ENCODE assay signal across 7 cellular contexts in the genomic region with DNA sequence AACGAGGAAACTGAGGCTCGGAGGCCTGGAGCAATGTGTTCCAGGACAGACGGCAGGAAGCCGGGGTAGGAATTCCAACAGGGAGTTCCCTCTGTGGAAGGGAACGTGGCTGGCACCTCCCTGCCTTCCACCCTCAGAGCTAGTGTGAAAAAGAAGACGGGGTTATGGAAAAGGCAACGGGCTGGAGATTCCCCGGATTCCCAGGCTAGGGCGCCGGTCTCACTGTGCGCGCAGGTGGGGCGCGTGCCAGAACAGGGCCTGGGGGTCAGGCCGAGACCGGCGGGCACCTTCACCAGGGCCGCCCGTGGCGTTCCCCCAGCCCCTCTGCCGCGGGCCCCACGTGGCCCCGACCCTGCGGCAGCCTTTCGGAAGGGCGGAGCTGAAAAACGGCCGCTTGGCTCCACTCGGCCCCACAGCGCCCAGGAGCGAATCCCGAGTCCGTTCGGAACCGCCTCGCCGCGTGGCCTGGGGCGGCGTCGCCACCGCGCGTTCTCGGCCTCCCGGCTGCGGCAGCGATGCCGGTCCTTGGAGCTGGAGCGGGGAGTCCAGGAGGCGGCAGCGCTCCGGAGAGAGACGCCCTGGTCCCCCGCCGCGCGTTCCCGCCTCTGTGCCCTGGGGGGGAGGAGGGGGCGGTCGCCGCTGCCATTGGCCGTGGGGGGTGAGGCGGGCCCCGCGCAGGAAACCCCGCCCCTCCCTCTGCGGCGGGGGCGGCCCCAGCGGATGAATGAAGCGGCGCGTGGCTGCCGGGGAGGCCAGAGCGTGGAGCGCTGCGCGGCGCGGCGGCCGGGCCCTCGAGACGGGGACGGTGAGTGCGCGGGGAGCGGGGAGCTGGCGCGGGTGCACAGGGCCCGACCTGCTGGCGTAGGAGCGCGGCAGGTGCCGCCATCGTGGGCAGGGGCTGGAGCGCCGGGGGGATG.
DNase-seq lines count a peak whose midpoint lies in the region; ATAC-seq lines count a peak whose summit lies in the region.

SLCO4A1 (plus strand) TSS at position 755 of the 917 bp plus-strand sequence. CDS start 13,952 bp downstream, outside the sequence.

- peak; percentile 87 for DNase-seq in NCI-H2196 (lab: John Stamatoyannopoulos, UW; ENCODE audit: unreplicated experiment)
- peak; percentile 73 for DNase-seq in activated CD4-positive, CD25-positive, alpha-beta regulatory T cell treated with anti-CD3 and anti-CD28 coated beads, Interleukin-2, amount 50 U/mL, for 16 hours (ENCODE audit: low read depth, low spot score)
- DNase-seq in central memory CD4-positive, alpha-beta T cell, result peak; percentile 81
- DNase-seq in stimulated activated CD4-positive, alpha-beta T cell treated with anti-CD3 and anti-CD28 coated beads, Interleukin-2, amount 100 ng/mL, for 4 hours (ENCODE audit: low read depth), result peak; percentile 86

- peak; percentile 71 for ATAC-seq in GM18511 (IDR thresholded peaks at IDR 0.05; ENCODE audit: unreplicated experiment)
- ATAC-seq in HG03025 (IDR thresholded peaks at IDR 0.05; ENCODE audit: low FRiP score, unreplicated experiment), result peak; percentile 46

- H3K27me3 ChIP-seq in layer of hippocampus (ENCODE audit: control insufficient read depth, insufficient read depth, low read length), result peaks cover 18% of the 10 kb centered on the region

- H3K27ac ChIP-seq in layer of hippocampus (ENCODE audit: low read depth, low read length), result peak within 1 kb of the TSS; percentile 52

Comparison
In these comparisons a context has a peak if more than half of its experiments do, and no peak if none do; other contexts are left out.
1. Peak in every context shown above with its lines: DNase-seq, ATAC-seq and H3K27ac ChIP-seq.